6 cellular contexts compared by ENCODE assay signal in genomic region chr15:40323953-40324937, GRCh38. TPM values are rescaled to one million over a fixed set of nuclear protein-coding genes. Genes with fewer than 3 reads are reported as not detected.
A peak's percentile ranks its signal among the peaks of the same experiment; 100 is the strongest.
DNase-seq lines count a peak whose midpoint lies in the region; ATAC-seq, FAIRE-seq and TF ChIP-seq lines count a peak whose summit lies in the region.

No MANE protein-coding gene starts in this region.

- peak overlapping the region; percentile 26 for H3K23ac ChIP-seq in neuronal stem cell (ENCODE audit: low read depth, low read length, poor library complexity)

- peak overlapping the region; percentile 65 for H3K18ac ChIP-seq in neuronal stem cell (ENCODE audit: low read length)

- no peak overlapping the region for H2AK5ac ChIP-seq in neuronal stem cell (ENCODE audit: low read depth, low read length)

- H3K27me3 ChIP-seq in bronchial epithelial cell (ENCODE audit: control insufficient read depth, insufficient read depth, low read length) (no peaks in the 10 kb centered on the region), neuronal stem cell (ENCODE audit: control insufficient read depth in 3 of 3, insufficient read depth in 3 of 3, low read depth in 1 of 3, low read length in 3 of 3) (peaks cover 4 to 22% (median 4%) of the 10 kb centered on the region in 3 experiments)

- no peak overlapping the region for H2BK5ac ChIP-seq in neuronal stem cell (ENCODE audit: low read length)

- H4K8ac ChIP-seq in neuronal stem cell (ENCODE audit: low read depth, low read length) = no peak overlapping the region

- DNase-seq in bronchial epithelial cell (ENCODE audit: low read depth) (no peak), neuronal stem cell (ENCODE audit: low spot score) (no peak), HPDE6-E6E7 (ENCODE audit: extremely low spot score) (no peak), NCI-H2081 treated with DMSO at 0.1 percent for 48 hours (lab: John Stamatoyannopoulos, UW) (no peak)

- H3K4me1 ChIP-seq in neuronal stem cell (ENCODE audit: control insufficient read depth in 2 of 2, insufficient read depth in 1 of 2, low read depth in 1 of 2, low read length in 2 of 2) = peaks cover 30 to 55% of the 10 kb centered on the region in 2 donors

- peak overlapping the region; percentile 93 for H3K4me2 ChIP-seq in neuronal stem cell (ENCODE audit: insufficient read depth, low read length, poor library complexity, severe bottlenecking)

- no peaks in the 10 kb centered on the region for H3K79me1 ChIP-seq in neuronal stem cell (ENCODE audit: low read depth, low read length)

- H2BK15ac ChIP-seq in neuronal stem cell (ENCODE audit: low read length) = no peak overlapping the region

- H2BK120ac ChIP-seq in neuronal stem cell (ENCODE audit: low read depth, low read length) = no peak overlapping the region

- H2BK12ac ChIP-seq in neuronal stem cell (ENCODE audit: low read length) = no peak overlapping the region

- H3K9me3 ChIP-seq in neuronal stem cell (replicated peaks in 1 of 2; ENCODE audit: control insufficient read depth in 2 of 2, insufficient read depth in 1 of 2, low read depth in 1 of 2, low read length in 2 of 2) = peaks cover 0 to 2% of the 10 kb centered on the region in 2 donors

- no peak for TF ChIP-seq CTCF in bronchial epithelial cell (IDR thresholded peaks at IDR 0.05; ENCODE audit: insufficient read depth, low read length, severe bottlenecking)

- no peak for FAIRE-seq in bronchial epithelial cell (lab: Jason Lieb, UNC)

- no peak overlapping the region for H3K27ac ChIP-seq in neuronal stem cell (replicated peaks; ENCODE audit: low read length)

- H3K9ac ChIP-seq in neuronal stem cell (ENCODE audit: low read depth, low read length, poor library complexity) = peak overlapping the region; percentile 83

- peak overlapping the region; percentile 82 for H2AFZ ChIP-seq in neuronal stem cell (ENCODE audit: low read length)

- H3K14ac ChIP-seq in neuronal stem cell (ENCODE audit: low read length) = no peak overlapping the region

- H3K36me3 ChIP-seq in bronchial epithelial cell (ENCODE audit: control insufficient read depth, insufficient read depth, low read length) = no peaks in the 10 kb centered on the region
- peaks cover 0 to 6% of the 10 kb centered on the region in 2 donors for H3K36me3 ChIP-seq in neuronal stem cell (replicated peaks in 1 of 2; ENCODE audit: control insufficient read depth in 2 of 2, insufficient read depth in 2 of 2, low read length in 2 of 2)

- H4K91ac ChIP-seq in neuronal stem cell (ENCODE audit: low read depth, low read length, poor library complexity) = no peak overlapping the region

- TF ChIP-seq POLR2A in GM18505 (IDR thresholded peaks at IDR 0.05; ENCODE audit: borderline replicate concordance, extremely low read depth, insufficient read depth, insufficient read length) = no peak

- no CpG with 5 or more reads among the region's 101 CpGs for WGBS in neuronal stem cell (ENCODE audit: extremely low coverage in 2 of 2, insufficient read length in 2 of 2, insufficient replicate concordance in 1 of 2), 2 donors

- H3K4me3 ChIP-seq in bronchial epithelial cell (ENCODE audit: low read depth, low read length) (peak overlapping the region; percentile 65), neuronal stem cell (ENCODE audit: low read length in 2 of 2) (peak overlapping the region; percentile 65 to 88)

- H3K4ac ChIP-seq in neuronal stem cell (ENCODE audit: low read length) = no peak overlapping the region

- ATAC-seq in GM18505 (IDR thresholded peaks at IDR 0.05; ENCODE audit: unreplicated experiment) (peak; percentile 6), HG03442 (IDR thresholded peaks at IDR 0.05; ENCODE audit: unreplicated experiment) (peak; percentile 14)

RNA-seq across cellular contexts. Expression of gene INAFM2, which starts 0.8 kb away (rescaled TPM):
- 6.3 and 6.8 TPM in 2 replicates for total RNA-seq in bronchial epithelial cell
- 12.8 TPM for polyA plus RNA-seq in neuronal stem cell (2013, experiment 1 of 2)
- polyA plus RNA-seq in neuronal stem cell (2013, experiment 2 of 2) = 13.4 TPM

RNA-seq across cellular contexts. Expression of gene CCDC9B, which starts 16.5 kb away (rescaled TPM):
- total RNA-seq in bronchial epithelial cell = 12.1 and 17.3 TPM in 2 replicates
- 0.13 TPM for polyA plus RNA-seq in neuronal stem cell (2013, experiment 1 of 2)
- polyA plus RNA-seq in neuronal stem cell (2013, experiment 2 of 2) = 0.08 TPM

RNA-seq across cellular contexts. Expression of gene PLCB2, which starts 16.5 kb away (rescaled TPM):
- not detected in 2 replicates for total RNA-seq in bronchial epithelial cell
- polyA plus RNA-seq in neuronal stem cell (2013, experiment 1 of 2) = 3.7 TPM
- 3.2 TPM for polyA plus RNA-seq in neuronal stem cell (2013, experiment 2 of 2)

RNA-seq across cellular contexts. Expression of gene PHGR1, which starts 26.6 kb away (rescaled TPM):
- total RNA-seq in bronchial epithelial cell = not detected in 2 replicates
- not detected for polyA plus RNA-seq in neuronal stem cell (2013, experiment 1 of 2)
- not detected for polyA plus RNA-seq in neuronal stem cell (2013, experiment 2 of 2)

RNA-seq across cellular contexts. Expression of gene DISP2, which starts 33.8 kb away (rescaled TPM):
- total RNA-seq in bronchial epithelial cell = under 0.01 TPM in 1 of 2 replicates, not detected in the other
- polyA plus RNA-seq in neuronal stem cell (2013, experiment 1 of 2) = 0.18 TPM
- 0.25 TPM for polyA plus RNA-seq in neuronal stem cell (2013, experiment 2 of 2)
